19 cellular contexts compared by ENCODE assay signal in the genomic region with DNA sequence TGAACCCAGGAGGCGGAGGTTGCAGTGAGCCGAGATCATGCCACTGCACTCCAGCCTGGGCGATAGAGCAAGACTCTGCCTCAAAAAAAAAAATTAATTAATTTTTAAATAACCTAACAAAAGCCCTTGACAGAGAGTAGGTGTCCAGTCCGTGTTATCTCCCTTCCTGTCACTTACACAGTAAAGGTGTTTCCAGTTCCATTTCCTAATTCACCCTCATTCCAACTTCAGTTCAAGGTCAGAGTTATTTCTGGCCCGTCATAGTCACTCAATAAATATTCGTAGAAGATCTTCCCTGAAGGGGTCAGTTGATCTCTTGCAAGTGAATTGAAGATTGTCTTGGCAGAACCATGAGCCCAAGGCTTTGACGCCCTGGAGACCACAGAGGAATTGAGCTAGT.
"Had no signal": no experiment of that assay in that cellular context is flagged by ENCODE, and none has a peak within 500 bp of the region (broad histone marks: within the 10 kb centered on the region; RNA-seq: fewer than 3 reads in every experiment).

No MANE protein-coding gene starts in this region.

- H3K27ac ChIP-seq: neutrophil, psoas muscle, suprapubic skin, thyroid gland had no signal

- H3K27me3 Mint-ChIP-seq: effector memory CD8-positive, alpha-beta T cell; type B pancreatic cell had no signal

- H3K36me3 ChIP-seq: esophagus squamous epithelium, neutrophil, suprapubic skin, thyroid gland had no signal

- H3K36me3 Mint-ChIP-seq: naive thymus-derived CD4-positive, alpha-beta T cell; stimulated activated effector memory CD8-positive, alpha-beta T cell treated with anti-CD3 and anti-CD28 coated beads, Interleukin-12 subunit alpha, Interleukin-12 subunit beta, amount 100 ng/mL, for 72 hours; type B pancreatic cell had no signal

- DNase-seq: effector memory CD8-positive, alpha-beta T cell; esophagus squamous epithelium; foreskin melanocyte; hippocampal formation; naive thymus-derived CD4-positive, alpha-beta T cell; nephron progenitor cell; psoas muscle; small intestine; stimulated activated CD4-positive, alpha-beta T cell treated with anti-CD3 and anti-CD28 coated beads, Interleukin-4, amount 100 ng/mL, for 1 hour; stimulated activated CD8-positive, alpha-beta memory T cell treated with anti-CD3 and anti-CD28 coated beads, Interleukin-4, amount 100 ng/mL, for 48 hours; stimulated activated naive CD8-positive, alpha-beta T cell treated with anti-CD3 and anti-CD28 coated beads, Interleukin-15, Interleukin-2, amounts not matched to agents 100 U/mL and 50 U/mL, for 24 hours; thyroid gland had no signal

- H3K4me3 ChIP-seq: esophagus squamous epithelium, psoas muscle, suprapubic skin, thyroid gland had no signal

- ATAC-seq: effector memory CD8-positive, alpha-beta T cell; naive thymus-derived CD4-positive, alpha-beta T cell; stimulated activated naive CD8-positive, alpha-beta T cell treated with anti-CD3 and anti-CD28 coated beads, Interleukin-15, Interleukin-2, amounts not matched to agents 100 U/mL and 50 U/mL, for 24 hours had no signal

- H3K27me3 ChIP-seq: esophagus squamous epithelium, neutrophil, suprapubic skin, thyroid gland had no signal

- FAIRE-seq: colon, small intestine, urothelium cell line had no signal

- H3K9me3 ChIP-seq: esophagus squamous epithelium, neutrophil, psoas muscle, suprapubic skin, thyroid gland had no signal

- H3K9me3 Mint-ChIP-seq: dendritic cell treated with granulocyte-macrophage colony-stimulating factor and Interleukin-4, amounts not matched to agents 40 ng/mL and 50 ng/mL, for 4 days; effector memory CD8-positive, alpha-beta T cell; nephron progenitor cell; stimulated activated effector memory CD8-positive, alpha-beta T cell treated with anti-CD3 and anti-CD28 coated beads, Interleukin-12 subunit alpha, Interleukin-12 subunit beta, amount 100 ng/mL, for 72 hours; type B pancreatic cell had no signal

- H3K27ac Mint-ChIP-seq: effector memory CD8-positive, alpha-beta T cell; naive thymus-derived CD4-positive, alpha-beta T cell; stimulated activated effector memory CD8-positive, alpha-beta T cell treated with anti-CD3 and anti-CD28 coated beads, Interleukin-12 subunit alpha, Interleukin-12 subunit beta, amount 100 ng/mL, for 72 hours; type B pancreatic cell had no signal

- H3K4me3 Mint-ChIP-seq: dendritic cell treated with granulocyte-macrophage colony-stimulating factor and Interleukin-4, amounts not matched to agents 40 ng/mL and 50 ng/mL, for 4 days; effector memory CD8-positive, alpha-beta T cell; naive thymus-derived CD4-positive, alpha-beta T cell; nephron progenitor cell; stimulated activated effector memory CD8-positive, alpha-beta T cell treated with anti-CD3 and anti-CD28 coated beads, Interleukin-12 subunit alpha, Interleukin-12 subunit beta, amount 100 ng/mL, for 72 hours; type B pancreatic cell had no signal
